Comparison of ENCODE assay signal across 11 cellular contexts in the genomic region with DNA sequence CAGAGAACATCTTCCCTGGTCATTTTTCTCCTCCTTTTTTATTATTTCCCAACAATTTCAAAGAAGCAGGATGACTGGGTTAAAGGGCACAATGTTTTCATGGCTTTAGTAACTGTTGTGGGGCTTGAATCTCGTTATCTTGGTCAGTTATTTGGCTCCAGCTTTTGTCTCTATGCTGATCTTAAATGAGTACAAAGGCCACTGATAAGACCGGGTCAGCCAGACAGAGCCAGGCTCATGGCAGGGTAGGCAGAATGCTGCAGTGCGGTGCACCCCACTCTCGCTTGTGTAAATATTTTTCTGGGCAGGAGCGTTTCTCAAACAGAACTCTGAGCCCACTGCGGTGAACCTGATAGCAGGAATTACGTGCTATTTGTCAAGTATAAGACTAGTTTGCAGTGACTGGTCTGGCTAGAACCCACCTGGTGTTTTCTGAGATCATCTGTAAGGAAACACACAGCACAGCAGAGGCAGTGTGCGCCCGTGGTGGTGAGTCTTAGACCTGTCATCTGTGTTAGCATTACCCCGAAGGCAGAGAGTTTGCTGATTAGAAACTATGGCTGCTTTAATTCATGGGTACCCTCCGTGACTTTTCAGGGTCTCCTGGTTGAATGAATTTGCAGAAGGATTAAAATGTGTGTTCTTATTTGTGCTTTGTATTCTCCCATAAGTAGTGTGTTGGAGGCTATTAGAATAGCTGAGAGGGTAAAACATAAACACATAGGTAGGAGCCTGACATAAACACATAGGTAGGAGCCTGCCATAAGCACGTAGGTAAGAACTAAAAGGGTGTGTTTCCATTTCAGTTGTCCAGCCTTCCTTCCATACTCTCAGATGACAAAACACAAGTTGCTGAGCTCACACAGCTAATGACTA.
DNase-seq lines count a peak whose midpoint lies in the region; ATAC-seq and TF ChIP-seq lines count a peak whose summit lies in the region.
"Had no signal": no experiment of that assay in that cellular context is flagged by ENCODE, and none has a peak within 500 bp of the region (broad histone marks: within the 10 kb centered on the region; RNA-seq: fewer than 3 reads in every experiment).

No MANE protein-coding gene starts in this region.

- no peak for DNase-seq in SK-N-SH
- DNase-seq in fibroblast of mammary gland (ENCODE audit: low read depth) = peak; percentile 61
- DNase-seq in activated T-cell treated with anti-CD3 and anti-CD28 coated beads, Interleukin-2, amount 50 U/mL, for 24 hours = no peak
- no peak for DNase-seq in activated CD4-positive, alpha-beta memory T cell treated with anti-CD3 and anti-CD28 coated beads, Interleukin-2, amount 10 ng/mL, durations not matched to agents 7 days and 5 days
- no peak for DNase-seq in SIG-M5 (lab: John Stamatoyannopoulos, UW)
- DNase-seq: activated T-cell treated with anti-CD3 and anti-CD28 coated beads, Interleukin-2, amount 50 U/mL, for 4 hours; NCI-H69; stimulated activated CD4-positive, alpha-beta T cell treated with anti-CD3 and anti-CD28 coated beads, Interleukin-4, amount 100 ng/mL, for 4 hours had no signal

- H3K9me3 ChIP-seq in SK-N-SH (no peaks in the 10 kb centered on the region), muscle layer of duodenum (ENCODE audit: control insufficient read depth in 1 of 2, low read length in 2 of 2) (no peaks in the 10 kb centered on the region)

- peaks cover 54% of the 10 kb centered on the region for H3K4me1 ChIP-seq in ACC112 (ENCODE audit: control insufficient read depth, insufficient read depth, low read length, unreplicated experiment)
- no peaks in the 10 kb centered on the region; a peak in 2 of 4 replicates for H3K4me1 ChIP-seq in SK-N-SH (ENCODE audit: control insufficient read depth in 1 of 2, insufficient read depth in 2 of 2, low read depth in 1 of 2, low read length in 1 of 2)
- peaks cover 4 to 21% of the 10 kb centered on the region in 2 donors for H3K4me1 ChIP-seq in muscle layer of duodenum (ENCODE audit: control insufficient read depth in 1 of 2, insufficient read depth in 2 of 2, low read length in 2 of 2)

- no peaks in the 10 kb centered on the region for H3K36me3 Mint-ChIP-seq in activated T-cell treated with anti-CD3 and anti-CD28 coated beads, Interleukin-2, amount 50 U/mL, for 24 hours (ENCODE audit: low read depth)
- no peaks in the 10 kb centered on the region for H3K36me3 Mint-ChIP-seq in activated CD4-positive, alpha-beta memory T cell treated with anti-CD3 and anti-CD28 coated beads, Interleukin-2, amount 10 ng/mL, durations not matched to agents 7 days and 5 days (ENCODE audit: low read depth)

- peak overlapping the region; percentile 46 for H2AFZ ChIP-seq in ACC112 (ENCODE audit: low read length, unreplicated experiment)
- 0 out of 2 replicates have a peak overlapping the region, but pooled peaks have one; percentile 1 for H2AFZ ChIP-seq in SK-N-SH (ENCODE audit: low read depth)

- no peaks in the 10 kb centered on the region for H3K36me3 ChIP-seq in ACC112 (ENCODE audit: insufficient read depth, low read length)
- no peaks in the 10 kb centered on the region for H3K36me3 ChIP-seq in SK-N-SH (replicated peaks in 1 of 2; ENCODE audit: control insufficient read depth in 1 of 2, insufficient read depth in 2 of 2, low read length in 1 of 2)
- H3K36me3 ChIP-seq in muscle layer of duodenum (ENCODE audit: control insufficient read depth in 1 of 2, insufficient read depth in 2 of 2, low read length in 2 of 2) = no peaks in the 10 kb centered on the region

- H3K27ac Mint-ChIP-seq in activated T-cell treated with anti-CD3 and anti-CD28 coated beads, Interleukin-2, amount 50 U/mL, for 24 hours = no peak overlapping the region
- H3K27ac Mint-ChIP-seq in activated CD4-positive, alpha-beta memory T cell treated with anti-CD3 and anti-CD28 coated beads, Interleukin-2, amount 10 ng/mL, durations not matched to agents 7 days and 5 days = no peak overlapping the region

- H3K79me2 ChIP-seq in ACC112 (ENCODE audit: control insufficient read depth, insufficient read depth, low read length, unreplicated experiment) (no peaks in the 10 kb centered on the region), SK-N-SH (ENCODE audit: insufficient read depth) (no peaks in the 10 kb centered on the region)

- H3K9me2 ChIP-seq in SK-N-SH = no peaks in the 10 kb centered on the region

- POLR2A ChIA-PET in SK-N-SH (lab: Yijun Ruan, JAX) = no interaction called here
- POLR2A ChIA-PET in activated CD4-positive, alpha-beta memory T cell treated with anti-CD3 and anti-CD28 coated beads, Interleukin-2, amount 10 ng/mL, durations not matched to agents 7 days and 5 days (lab: Charles Lee) = no interaction called here

- no peak for ATAC-seq in GM18870 (IDR thresholded peaks at IDR 0.05; ENCODE audit: unreplicated experiment)
- ATAC-seq: activated T-cell treated with anti-CD3 and anti-CD28 coated beads, Interleukin-2, amount 50 U/mL, for 4 hours had no signal

- H3K9ac ChIP-seq in SK-N-SH = no peak overlapping the region; the same call in 1 of the 2 replicates

- CTCF ChIA-PET in SK-N-SH (lab: Yijun Ruan, JAX) = no interaction called here
- CTCF ChIA-PET in activated CD4-positive, alpha-beta memory T cell treated with anti-CD3 and anti-CD28 coated beads, Interleukin-2, amount 10 ng/mL, durations not matched to agents 7 days and 5 days (lab: Charles Lee) = no interaction called here

- H3K4me1 Mint-ChIP-seq in activated T-cell treated with anti-CD3 and anti-CD28 coated beads, Interleukin-2, amount 50 U/mL, for 24 hours (ENCODE audit: low read depth) = peaks cover 3% of the 10 kb centered on the region
- peaks cover 3% of the 10 kb centered on the region for H3K4me1 Mint-ChIP-seq in activated CD4-positive, alpha-beta memory T cell treated with anti-CD3 and anti-CD28 coated beads, Interleukin-2, amount 10 ng/mL, durations not matched to agents 7 days and 5 days

- H3K27me3 ChIP-seq in ACC112 (ENCODE audit: insufficient read depth, low read length) (no peaks in the 10 kb centered on the region), SK-N-SH (ENCODE audit: insufficient read depth) (no peaks in the 10 kb centered on the region), muscle layer of duodenum (ENCODE audit: low read depth, low read length) (no peaks in the 10 kb centered on the region)

- TF ChIP-seq CTCF in SK-N-SH (IDR thresholded peaks at IDR 0.05) (no peak), fibroblast of mammary gland (conservative IDR thresholded peaks at IDR 0.05; ENCODE audit: control insufficient read depth, insufficient read depth, low read depth, low read length) (no peak)

- H3K27me3 Mint-ChIP-seq in activated T-cell treated with anti-CD3 and anti-CD28 coated beads, Interleukin-2, amount 50 U/mL, for 24 hours = peaks cover 6% of the 10 kb centered on the region
- peaks cover 3% of the 10 kb centered on the region for H3K27me3 Mint-ChIP-seq in activated CD4-positive, alpha-beta memory T cell treated with anti-CD3 and anti-CD28 coated beads, Interleukin-2, amount 10 ng/mL, durations not matched to agents 7 days and 5 days

- TF ChIP-seq RAD21 in SK-N-SH (IDR thresholded peaks at IDR 0.05; ENCODE audit: low read length) = no peak

- H3K4me3 Mint-ChIP-seq in activated T-cell treated with anti-CD3 and anti-CD28 coated beads, Interleukin-2, amount 50 U/mL, for 24 hours = no peak overlapping the region
- no peak overlapping the region for H3K4me3 Mint-ChIP-seq in activated CD4-positive, alpha-beta memory T cell treated with anti-CD3 and anti-CD28 coated beads, Interleukin-2, amount 10 ng/mL, durations not matched to agents 7 days and 5 days
- H3K4me3 Mint-ChIP-seq: activated T-cell treated with anti-CD3 and anti-CD28 coated beads, Interleukin-2, amount 50 U/mL, for 4 hours had no signal

- no peak for TF ChIP-seq EP300 in SK-N-SH (IDR thresholded peaks at IDR 0.05; ENCODE audit: borderline replicate concordance in 1 of 2, low read depth in 1 of 2, low read length in 1 of 2)

- no peaks in the 10 kb centered on the region for H3K9me3 Mint-ChIP-seq in activated T-cell treated with anti-CD3 and anti-CD28 coated beads, Interleukin-2, amount 50 U/mL, for 24 hours
- no peaks in the 10 kb centered on the region for H3K9me3 Mint-ChIP-seq in activated CD4-positive, alpha-beta memory T cell treated with anti-CD3 and anti-CD28 coated beads, Interleukin-2, amount 10 ng/mL, durations not matched to agents 7 days and 5 days
- H3K9me3 Mint-ChIP-seq: activated T-cell treated with anti-CD3 and anti-CD28 coated beads, Interleukin-2, amount 50 U/mL, for 4 hours had no signal

- H3K4me3 ChIP-seq in ACC112 (ENCODE audit: low read depth, low read length) = no peak overlapping the region
- H3K4me3 ChIP-seq in SK-N-SH (ENCODE audit: low read depth in 2 of 2, low read length in 1 of 2) = no peak overlapping the region
- no peak overlapping the region for H3K4me3 ChIP-seq in fibroblast of mammary gland (ENCODE audit: control insufficient read depth, low read depth, low read length)
- H3K4me3 ChIP-seq in muscle layer of duodenum (ENCODE audit: low read depth in 1 of 2, low read length in 2 of 2) = peak overlapping the region in 1 of 2 donors; percentile 4

- H3F3A ChIP-seq in SK-N-SH (replicated peaks; ENCODE audit: insufficient read depth) = peaks cover 29% of the 10 kb centered on the region

- H3K27ac ChIP-seq in ACC112 (ENCODE audit: low read depth, low read length) = peak overlapping the region; percentile 91
- peak overlapping the region; percentile 84 to 91; a peak in 3 of 4 replicates for H3K27ac ChIP-seq in SK-N-SH (ENCODE audit: low read depth in 2 of 2, low read length in 1 of 2)
- peak overlapping the region; percentile 66 for H3K27ac ChIP-seq in muscle layer of duodenum (ENCODE audit: low read length)

- no peaks in the 10 kb centered on the region for H4K20me1 ChIP-seq in SK-N-SH (ENCODE audit: insufficient read depth)

- H3K4me2 ChIP-seq in SK-N-SH = peak overlapping the region; percentile 76; the same call in 1 of the 2 replicates

- 15% methylated on average over 11 of the region's 12 CpGs for WGBS in SK-N-SH (ENCODE audit: low lambda C conversion rate)

TF ChIP-seq in SK-N-SH, 30 proteins besides CTCF, POLR2A, EP300 and RAD21:
- no peak for TF ChIP-seq ELF1 (IDR thresholded peaks at IDR 0.05)
